In the genomic region with DNA sequence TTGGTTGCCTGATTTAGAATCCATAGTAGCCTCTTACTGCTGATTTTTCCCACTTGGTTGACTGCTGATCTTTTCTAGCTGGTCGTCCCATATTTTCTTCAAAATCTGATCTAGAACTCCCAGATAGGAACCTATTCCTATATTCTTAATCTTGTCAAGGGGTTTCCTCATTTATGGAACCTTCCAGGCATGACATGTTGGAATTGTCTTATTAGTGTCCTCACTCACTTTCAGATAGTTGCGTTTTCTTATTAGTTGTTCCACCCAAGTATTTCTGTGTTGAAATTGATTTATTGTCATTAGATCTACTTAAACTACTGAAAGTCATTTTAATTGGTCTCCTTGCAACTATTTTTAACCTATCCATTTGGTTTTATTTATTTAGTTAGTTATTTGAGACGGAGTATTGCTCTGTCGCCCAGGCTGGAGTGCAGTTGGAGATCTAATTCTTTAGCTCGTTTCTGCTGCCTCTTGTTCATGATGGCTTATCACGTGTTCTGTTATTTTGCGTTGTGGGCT, we compare ENCODE assay signal across 13 cellular contexts. TPM values are rescaled to one million over a fixed set of nuclear protein-coding genes. Genes with fewer than 3 reads are reported as not detected.
DNase-seq lines count a peak whose midpoint lies in the region; ATAC-seq and TF ChIP-seq lines count a peak whose summit lies in the region.
"Had no signal": no experiment of that assay in that cellular context is flagged by ENCODE, and none has a peak within 500 bp of the region (broad histone marks: within the 10 kb centered on the region; RNA-seq: fewer than 3 reads in every experiment).

No MANE protein-coding gene starts in this region.

- H3K9ac ChIP-seq in PC-3 (ENCODE audit: low read length) (no peak overlapping the region), iPS-20b (ENCODE audit: low read depth, low read length) (peak overlapping the region; percentile 43; the same call in 1 of the 2 replicates)
- H3K9ac ChIP-seq: GM23248 had no signal

- H3K4me3 ChIP-seq in cardiac muscle cell (no peak overlapping the region), heart left ventricle (no peak overlapping the region), PC-3 (ENCODE audit: low read length) (peak overlapping the region; percentile 15; the same call in 1 of the 2 replicates), iPS-20b (ENCODE audit: low read length) (no peak overlapping the region)
- H3K4me3 ChIP-seq: GM23248 had no signal

- WGBS in heart left ventricle, 4 donors = 75 to 83% (median 77%) methylated on average over 7 of the region's 7 CpGs

- no TSS peak for BruUV-seq in PC-3 (replicated peaks; lab: Mats Ljungman, UMichigan)

- peaks cover 25% of the 10 kb centered on the region for H3F3A ChIP-seq in PC-3 (ENCODE audit: low read length, unreplicated experiment)

- H4K20me1 ChIP-seq in PC-3 (ENCODE audit: low read length) = 0 out of 2 replicates have a peak, but pooled peaks cover 8% of the 10 kb centered on the region

- intact Hi-C loops in heart left ventricle (cut with DNase I) = no loop called here
- intact Hi-C loops in PC-3 (cut with micrococcal nuclease) = no loop called here

- H3K9me2 ChIP-seq in PC-3 (replicated peaks; ENCODE audit: low read length) = no peaks in the 10 kb centered on the region

- H3K4me2 ChIP-seq in PC-3 (ENCODE audit: low read length) = peak overlapping the region; percentile 62

- ATAC-seq in heart left ventricle = no peak
- no peak for ATAC-seq in PC-3
- ATAC-seq in HG02759 (IDR thresholded peaks at IDR 0.05; ENCODE audit: unreplicated experiment) = no peak

- peak overlapping the region; percentile 85 for H3K27ac ChIP-seq in cardiac muscle cell
- H3K27ac ChIP-seq in heart left ventricle = no peak overlapping the region
- peak overlapping the region; percentile 3; the same call in 1 of the 2 replicates for H3K27ac ChIP-seq in PC-3 (ENCODE audit: low read length)
- peak overlapping the region; percentile 34 for H3K27ac ChIP-seq in iPS-20b (ENCODE audit: low read length)
- H3K27ac ChIP-seq: GM23248 had no signal

- TF ChIP-seq CTCF in cardiac muscle cell (IDR thresholded peaks at IDR 0.05; ENCODE audit: low read depth, low read length) (no peak), heart left ventricle (IDR thresholded peaks at IDR 0.05) (no peak), PC-3 (conservative IDR thresholded peaks at IDR 0.05; ENCODE audit: low read depth, low read length) (no peak)

- no peak overlapping the region for H2AFZ ChIP-seq in PC-3 (ENCODE audit: low read length)
- H2AFZ ChIP-seq: GM23248 had no signal

- no peaks in the 10 kb centered on the region for H3K27me3 ChIP-seq in cardiac muscle cell
- H3K27me3 ChIP-seq in heart left ventricle = no peaks in the 10 kb centered on the region
- no peaks in the 10 kb centered on the region for H3K27me3 ChIP-seq in PC-3 (ENCODE audit: low read length)
- H3K27me3 ChIP-seq in iPS-20b (ENCODE audit: insufficient read depth, low read length) = no peaks in the 10 kb centered on the region

- CTCF ChIA-PET in PC-3 (lab: Charles Lee) = no interaction called here

- DNase-seq in cardiac muscle cell (ENCODE audit: low read depth in 1 of 2, low spot score in 1 of 2) (no peak), heart left ventricle (no peak), PC-3 (no peak), ureter (ENCODE audit: low spot score) (no peak), GM19238 (ENCODE audit: insufficient read length, low spot score) (no peak), hippocampal formation (lab: John Stamatoyannopoulos, UW) (no peak)
- DNase-seq: Caco-2, GM23248, Karpas-422, NCI-H1930, SHP77 had no signal

- POLR2A ChIA-PET in PC-3 (lab: Charles Lee; ENCODE audit: unreplicated experiment) = no interaction called here

- peaks cover 100% of the 10 kb centered on the region for H3K79me2 ChIP-seq in PC-3 (ENCODE audit: low read length)

- H3K4me1 ChIP-seq in cardiac muscle cell (ENCODE audit: low read depth) = peaks cover 48% of the 10 kb centered on the region
- peaks cover 3 to 91% (median 65%) of the 10 kb centered on the region in 12 donors for H3K4me1 ChIP-seq in heart left ventricle
- peaks cover 62% of the 10 kb centered on the region for H3K4me1 ChIP-seq in PC-3 (ENCODE audit: insufficient read depth, low read length)
- H3K4me1 ChIP-seq in iPS-20b (ENCODE audit: insufficient read depth, low read length) = peaks cover 54% of the 10 kb centered on the region

- H3K36me3 ChIP-seq in cardiac muscle cell (no peaks in the 10 kb centered on the region), heart left ventricle (peaks cover 0 to 4% (median 0%) of the 10 kb centered on the region in 9 donors), PC-3 (ENCODE audit: low read depth, low read length) (peaks cover 18% of the 10 kb centered on the region), iPS-20b (ENCODE audit: insufficient read depth, low read depth, low read length) (no peaks in the 10 kb centered on the region)

- TF ChIP-seq POLR2A in heart left ventricle (IDR thresholded peaks at IDR 0.05) = no peak

- no peaks in the 10 kb centered on the region for H3K9me3 ChIP-seq in cardiac muscle cell (ENCODE audit: low read depth)
- no peaks in the 10 kb centered on the region for H3K9me3 ChIP-seq in heart left ventricle
- no peaks in the 10 kb centered on the region for H3K9me3 ChIP-seq in PC-3 (ENCODE audit: low read length)
- no peaks in the 10 kb centered on the region for H3K9me3 ChIP-seq in iPS-20b (ENCODE audit: insufficient read depth, low read depth, low read length)
- H3K9me3 ChIP-seq: Caco-2 had no signal

RNA-seq across cellular contexts. Expression of gene KTN1, which starts 25.0 kb away (rescaled TPM):
- total RNA-seq in cardiac muscle cell = 63.9 and 130 TPM in 2 replicates
- polyA plus RNA-seq in cardiac muscle cell = 214 and 240 TPM in 2 replicates
- total RNA-seq in heart left ventricle = 100 to 1,000 TPM; 174 to 340 (median 252) TPM
- 100 to 1,000 TPM; 150 to 249 TPM for polyA plus RNA-seq in heart left ventricle
- 249 and 251 TPM in 2 replicates for total RNA-seq in PC-3 (2014; rRNA removed)
- 226 TPM for total RNA-seq in ureter

Comparison
In these comparisons a context has a peak if more than half of its experiments do, and no peak if none do; other contexts are left out.
1. H3K27ac ChIP-seq: peak in cardiac muscle cell (single experiment), PC-3 (single experiment) and iPS-20b (single experiment); none in heart left ventricle (0 of 12).